20 cellular contexts compared by ENCODE assay signal in genomic region chr3:99485286-99485685, GRCh38.
"Had no signal": no experiment of that assay in that cellular context is flagged by ENCODE, and none has a peak within 500 bp of the region (broad histone marks: within the 10 kb centered on the region; RNA-seq: fewer than 3 reads in every experiment).

No MANE protein-coding gene starts in this region.

- H3K36me3 ChIP-seq: adrenal gland, breast epithelium, gastrocnemius medialis, heart left ventricle, ovary, tibial artery had no signal

- H3K4me1 ChIP-seq: adrenal gland, breast epithelium, gastrocnemius medialis, heart left ventricle, psoas muscle had no signal

- H3K4me3 Mint-ChIP-seq: memory B cell, naive B cell, neural crest cell had no signal

- DNase-seq: activated CD4-positive, alpha-beta T cell treated with anti-CD3 and anti-CD28 coated beads, Interleukin-2, amount 50 U/mL, for 48 hours; activated gamma-delta T cell treated with Interleukin-2 at 50 U/mL for 16 hours; adrenal gland; effector CD8-positive, alpha-beta T cell; gastrocnemius medialis; heart left ventricle; mucosa of descending colon; naive B cell; ovary; psoas muscle; right cardiac atrium; stimulated activated naive CD8-positive, alpha-beta T cell treated with anti-CD3 and anti-CD28 coated beads, Interleukin-15, Interleukin-2, amounts not matched to agents 100 U/mL and 50 U/mL, for 24 hours; substantia nigra; tibial artery had no signal

- H3K36me3 Mint-ChIP-seq: memory B cell, naive B cell had no signal

- H3K27ac Mint-ChIP-seq: activated naive CD4-positive, alpha-beta T cell treated with anti-CD3 and anti-CD28 coated beads, Interleukin-2, amount 50 U/mL, for 72 hours; memory B cell; naive B cell had no signal

- H3K27me3 Mint-ChIP-seq: memory B cell, naive B cell had no signal

- H3K27ac ChIP-seq: adrenal gland, breast epithelium, gastrocnemius medialis, heart left ventricle, ovary, psoas muscle, skin epidermis, tibial artery had no signal

- FAIRE-seq: TTC549 had no signal

- H3K4me3 ChIP-seq: adrenal gland, breast epithelium, gastrocnemius medialis, heart left ventricle, mucosa of descending colon, ovary, psoas muscle, skin epidermis, tibial artery had no signal

- H3K27me3 ChIP-seq: adrenal gland, breast epithelium, gastrocnemius medialis, heart left ventricle, ovary, tibial artery had no signal

- H3K4me1 Mint-ChIP-seq: memory B cell, naive B cell, neural crest cell had no signal

- H3K9me3 ChIP-seq: adrenal gland, mucosa of descending colon, ovary had no signal
